Comparison of ENCODE assay signal across 8 cellular contexts in the genomic region with DNA sequence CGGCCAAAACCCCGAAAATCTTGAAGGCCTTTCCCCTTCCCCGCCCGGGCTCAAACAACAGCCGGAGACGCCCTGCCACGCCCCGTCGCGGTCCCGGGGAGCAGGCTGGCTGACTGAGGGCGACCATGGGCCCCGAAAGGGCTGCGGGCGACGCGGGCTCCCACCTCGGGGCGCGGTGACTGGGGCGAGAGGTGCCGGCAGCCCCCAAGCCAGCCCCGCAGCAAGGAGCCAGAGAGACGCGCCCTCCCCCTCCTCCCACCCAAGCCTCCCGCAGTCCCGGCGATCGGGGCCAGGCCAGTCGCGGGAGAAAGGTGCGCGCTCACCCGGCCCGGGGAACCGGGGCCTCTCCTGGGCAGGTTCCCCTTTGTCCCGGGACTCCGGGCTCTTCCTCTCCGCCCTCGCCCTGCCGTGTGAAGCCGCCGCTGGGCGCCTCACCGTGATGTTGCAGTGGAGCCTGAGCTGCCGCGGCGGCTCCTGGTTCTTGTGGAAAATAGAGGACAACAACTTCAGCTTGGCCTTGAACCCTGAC. TPM values are rescaled to one million over a fixed set of nuclear protein-coding genes. Genes with fewer than 3 reads are reported as not detected.
DNase-seq lines count a peak whose midpoint lies in the region; ATAC-seq, FAIRE-seq and TF ChIP-seq lines count a peak whose summit lies in the region.

No MANE protein-coding gene starts in this region.

- TF ChIP-seq POLR2A in K562 (conservative IDR thresholded peaks at IDR 0.05): no peak

- peaks cover 0 to 20% of the 10 kb centered on the region in 2 experiments; a peak in 4 of 5 replicates for H3K4me1 ChIP-seq in K562 (replicated peaks in 1 of 2; ENCODE audit: control insufficient read depth in 2 of 2, insufficient read depth in 2 of 2, low read length in 2 of 2)
- H3K4me1 ChIP-seq in iPS-15b (ENCODE audit: control insufficient read depth, insufficient read depth, low read length): no peaks in the 10 kb centered on the region
- no peaks in the 10 kb centered on the region for H3K4me1 ChIP-seq in small intestine (ENCODE audit: control insufficient read depth in 2 of 2, insufficient read depth in 1 of 2, low read depth in 1 of 2, low read length in 1 of 2)

- no peaks in the 10 kb centered on the region for H4K20me1 ChIP-seq in K562 (replicated peaks; ENCODE audit: control insufficient read depth, insufficient read depth, low read length)

- H3K27me3 ChIP-seq in BJ (ENCODE audit: control insufficient read depth, insufficient read depth, low read length) (no peaks in the 10 kb centered on the region), K562 (ENCODE audit: control insufficient read depth in 2 of 2, insufficient read depth in 2 of 2, low read length in 2 of 2) (no peaks in the 10 kb centered on the region), iPS-15b (ENCODE audit: control insufficient read depth, insufficient read depth, low read length) (no peaks in the 10 kb centered on the region), small intestine (ENCODE audit: control insufficient read depth in 2 of 2, insufficient read depth in 2 of 2, low read length in 2 of 2) (no peaks in the 10 kb centered on the region)

- TSS peak; percentile 35 for BruUV-seq in K562 (replicated peaks; lab: Mats Ljungman, UMichigan)

- ATAC-seq in K562 (peak; percentile 80), HG02884 (IDR thresholded peaks at IDR 0.05; ENCODE audit: unreplicated experiment) (no peak)

- peak overlapping the region; percentile 92 for H2AFZ ChIP-seq in K562 (ENCODE audit: low read depth, low read length)

- H3K36me3 ChIP-seq in BJ (ENCODE audit: control insufficient read depth, insufficient read depth, low read length) (no peaks in the 10 kb centered on the region), K562 (ENCODE audit: control insufficient read depth, insufficient read depth, low read length) (peaks cover 5% of the 10 kb centered on the region; the same call in 1 of the 3 replicates), iPS-15b (ENCODE audit: control insufficient read depth, insufficient read depth, low read length) (no peaks in the 10 kb centered on the region), small intestine (ENCODE audit: control insufficient read depth in 2 of 2, insufficient read depth in 2 of 2, low read length in 2 of 2) (no peaks in the 10 kb centered on the region)

- no peak for TF ChIP-seq CTCF in BJ (IDR thresholded peaks at IDR 0.05; ENCODE audit: insufficient read depth, low read depth, low read length)
- no peak for TF ChIP-seq CTCF in K562 (IDR thresholded peaks at IDR 0.05 in 2 of 3, conservative IDR thresholded peaks at IDR 0.05 in 1 of 3; ENCODE audit: insufficient read depth in 2 of 3, low read depth in 1 of 3, low read length in 3 of 3)

- H3K9ac ChIP-seq in K562 (ENCODE audit: insufficient read depth in 1 of 2, low read depth in 2 of 2, low read length in 2 of 2): peak overlapping the region; percentile 80 to 92
- H3K9ac ChIP-seq in iPS-15b (ENCODE audit: low read depth, low read length): peak overlapping the region; percentile 54

- POLR2A ChIA-PET in BJ (lab: Charles Lee): no interaction called here
- POLR2A ChIA-PET in K562 (lab: Yijun Ruan, JAX): interaction anchor here (0.6 kb wide), 1 partner anchor 410 kb away, joined by 3 read pairs; no protein-coding TSS in a partner anchor

- DNase-seq in BJ (ENCODE audit: low read depth) (no peak), HCEC 1CT (peak; percentile 33), T-helper 22 cell (ENCODE audit: low read depth) (peak; percentile 20), K562 (ENCODE audit: extremely low read depth in 1 of 4, low spot score in 3 of 4) (peak; percentile 64 to 68 (median 64)), small intestine (peak; percentile 53), NCI-H526 treated with DMSO at 0.1 percent for 48 hours (lab: John Stamatoyannopoulos, UW) (no peak)

- H3K4me3 ChIP-seq in BJ (ENCODE audit: low read depth, low read length): peak overlapping the region; percentile 86
- H3K4me3 ChIP-seq in K562: peak overlapping the region; percentile 75
- peak overlapping the region; percentile 87 for H3K4me3 ChIP-seq in iPS-15b (ENCODE audit: low read depth, low read length)
- peak overlapping the region; percentile 61 to 86 for H3K4me3 ChIP-seq in small intestine (ENCODE audit: low read depth in 1 of 2, low read length in 2 of 2)

- peak overlapping the region; percentile 88 for H3K27ac ChIP-seq in K562 (ENCODE audit: extremely low read depth, low read depth, low read length)
- peak overlapping the region; percentile 91 to 97 for H3K27ac ChIP-seq in small intestine (ENCODE audit: low read depth in 1 of 2, low read length in 1 of 2)

- intact Hi-C loops in K562 (cut with micrococcal nuclease): no loop called here

- no peak for TF ChIP-seq EP300 in K562 (IDR thresholded peaks at IDR 0.05; ENCODE audit: low read length)

- in situ Hi-C loops in K562 (cut with MboI): loop anchor here (25.0 kb wide), 1 partner anchor 383 kb away; no protein-coding TSS in a partner anchor

- FAIRE-seq in K562 (lab: Jason Lieb, UNC): no peak
- FAIRE-seq in small intestine (lab: Jason Lieb, UNC): no peak

- CTCF ChIA-PET in BJ (lab: Yijun Ruan, JAX) (interaction anchor here (0.7 to 2.6 kb wide), 7 partner anchors 10 to 383 kb away, joined by 3 to 18 read pairs (median 4); a partner anchor contains a TSS), K562 (lab: Yijun Ruan, JAX; ENCODE audit: low intra/inter-chr PET ratio) (no interaction called here)

- peaks cover 13% of the 10 kb centered on the region; the same call in 2 of the 3 replicates for H3K79me2 ChIP-seq in K562 (ENCODE audit: control insufficient read depth, insufficient read depth, low read length)

- H3K4me2 ChIP-seq in K562 (ENCODE audit: insufficient read depth, low read length): peak overlapping the region; percentile 79

- H3K9me3 ChIP-seq in K562 (replicated peaks; ENCODE audit: control insufficient read depth, insufficient read depth, low read depth, low read length): no peaks in the 10 kb centered on the region
- no peaks in the 10 kb centered on the region for H3K9me3 ChIP-seq in iPS-15b (ENCODE audit: control insufficient read depth, insufficient read depth, low read length)
- H3K9me3 ChIP-seq in small intestine (ENCODE audit: control insufficient read depth, low read depth): no peaks in the 10 kb centered on the region

- no peak for TF ChIP-seq RAD21 in K562 (CRISPR knock-in tag; conservative IDR thresholded peaks at IDR 0.05 in 1 of 2, IDR thresholded peaks at IDR 0.05 in 1 of 2)

- WGBS in K562 (ENCODE audit: insufficient coverage, low coverage, missing lambda C conversion rate): under 1% methylated on average over 36 of the region's 48 CpGs
- WGBS in small intestine, 3 donors: 0% methylated on average over 33 to 48 of the region's 48 CpGs

- no peaks in the 10 kb centered on the region for H3K9me1 ChIP-seq in K562 (ENCODE audit: control insufficient read depth, insufficient read depth, low read length)

TF ChIP-seq in K562, 482 proteins besides CTCF, POLR2A, EP300 and RAD21 (continues in another document):
- TF ChIP-seq, protein P1, sequence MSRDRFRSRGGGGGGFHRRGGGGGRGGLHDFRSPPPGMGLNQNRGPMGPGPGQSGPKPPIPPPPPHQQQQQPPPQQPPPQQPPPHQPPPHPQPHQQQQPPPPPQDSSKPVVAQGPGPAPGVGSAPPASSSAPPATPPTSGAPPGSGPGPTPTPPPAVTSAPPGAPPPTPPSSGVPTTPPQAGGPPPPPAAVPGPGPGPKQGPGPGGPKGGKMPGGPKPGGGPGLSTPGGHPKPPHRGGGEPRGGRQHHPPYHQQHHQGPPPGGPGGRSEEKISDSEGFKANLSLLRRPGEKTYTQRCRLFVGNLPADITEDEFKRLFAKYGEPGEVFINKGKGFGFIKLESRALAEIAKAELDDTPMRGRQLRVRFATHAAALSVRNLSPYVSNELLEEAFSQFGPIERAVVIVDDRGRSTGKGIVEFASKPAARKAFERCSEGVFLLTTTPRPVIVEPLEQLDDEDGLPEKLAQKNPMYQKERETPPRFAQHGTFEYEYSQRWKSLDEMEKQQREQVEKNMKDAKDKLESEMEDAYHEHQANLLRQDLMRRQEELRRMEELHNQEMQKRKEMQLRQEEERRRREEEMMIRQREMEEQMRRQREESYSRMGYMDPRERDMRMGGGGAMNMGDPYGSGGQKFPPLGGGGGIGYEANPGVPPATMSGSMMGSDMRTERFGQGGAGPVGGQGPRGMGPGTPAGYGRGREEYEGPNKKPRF (IDR thresholded peaks at IDR 0.05; ENCODE audit: low read depth, low read length): no peak
- TF ChIP-seq SREBF1 (IDR thresholded peaks at IDR 0.05; ENCODE audit: borderline replicate concordance, low read depth, low read length) (no peak), U2AF1 (optimal IDR thresholded peaks at IDR 0.05; ENCODE audit: low read depth, low read length) (peak; percentile 45), LARP7 (IDR thresholded peaks at IDR 0.05) (no peak), ZC3H11A (IDR thresholded peaks at IDR 0.05; ENCODE audit: low read depth, low read length) (no peak), MAZ (CRISPR knock-in tag; conservative IDR thresholded peaks at IDR 0.05 in 1 of 2, IDR thresholded peaks at IDR 0.05 in 1 of 2) (peak in 1 of 2 experiments; percentile 15; a peak in 1 of 4 replicates), ZNF263 (CRISPR knock-in tag; IDR thresholded peaks at IDR 0.05; ENCODE audit: borderline replicate concordance) (peak; percentile 49; the same call in 1 of the 2 replicates), SUPT5H (IDR thresholded peaks at IDR 0.05) (no peak), KLF6 (CRISPR knock-in tag; IDR thresholded peaks at IDR 0.05; ENCODE audit: borderline replicate concordance) (0 out of 2 replicates have a peak, but pooled peaks have one; percentile 21)

RNA-seq across cellular contexts. Expression of a gene that starts 30.6 kb away (rescaled TPM):
- polyA plus RNA-seq in BJ (2011; rRNA removed) (5.9 and 6.3 TPM in 2 replicates), K562 (2011; rRNA removed) (8.9 TPM in 2 replicates), K562 (2014; fragmentation: Illumina TruSeq; extraction: Trizol) (6.4 and 6.9 TPM in 2 replicates), K562 (2014; fragmentation: Nextera tagmentation; extraction: Ambion mirVana) (1 to 10 TPM; 1.7 to 2.3 TPM), K562 (2014; rRNA removed) (11.3 and 14.2 TPM in 2 replicates), small intestine (1 to 10 TPM; 3.2 to 5.6 (median 3.4) TPM)
- polyA minus RNA-seq in BJ (2011; rRNA and poly(A)+ RNA removed): 5.2 and 6.2 TPM in 2 replicates
- 17.1 and 23.1 TPM in 2 replicates for total RNA-seq in K562 (2011; cell fraction: chromatin; rRNA removed; ENCODE audit: low replicate concordance)
- 12.0 and 13.5 TPM in 2 replicates for total RNA-seq in K562 (2011; cell fraction: nucleolus; rRNA removed)
- 15.4 and 18.0 TPM in 2 replicates for total RNA-seq in K562 (2011; cell fraction: nucleoplasm; rRNA removed)
- total RNA-seq in K562 (2014; rRNA removed) (8.7 and 9.2 TPM in 2 replicates), K562 (2014; rRNA removed; fragmentation: Illumina TruSeq; extraction: Trizol) (5.0 and 6.1 TPM in 2 replicates), K562 (2015; rRNA removed; fragmentation: Illumina TruSeq; extraction: Trizol) (6.6 and 8.3 TPM in 2 replicates), K562 (2021) (6.8 and 7.4 TPM in 2 replicates)
- 6.4 and 8.8 TPM in 2 replicates for polyA plus RNA-seq in K562 (2011; cell fraction: cytosol; rRNA removed)
- 8.4 and 9.1 TPM in 2 replicates for polyA plus RNA-seq in K562 (2011; cell fraction: nucleus; rRNA removed)
- polyA plus RNA-seq in K562 (2012): 6.4 and 6.8 TPM in 2 replicates
- 10.5 and 13.8 TPM in 2 replicates for polyA minus RNA-seq in K562 (2011; rRNA and poly(A)+ RNA removed)
- 2.4 and 4.2 TPM in 2 replicates for polyA minus RNA-seq in K562 (2011; cell fraction: cytosol; rRNA and poly(A)+ RNA removed)
- polyA minus RNA-seq in K562 (2011; cell fraction: nucleus; rRNA and poly(A)+ RNA removed): 5.3 and 8.0 TPM in 2 replicates

Comparison
In these comparisons a context has a peak if more than half of its experiments do, and no peak if none do; other contexts are left out.
1. DNase-seq: peak in HCEC 1CT (single experiment), T-helper 22 cell (single experiment), K562 (4 of 4) and small intestine (single experiment); none in BJ (single experiment) and NCI-H526 treated with DMSO at 0.1 percent for 48 hours (single experiment).
2. Peak in every context shown above with its lines, with median percentiles within 50 percentile points of each other: H3K4me3 ChIP-seq.